25 cellular contexts compared by ENCODE assay signal in genomic region chr15:78424673-78425072, GRCh38.
"Had no signal": no experiment of that assay in that cellular context is flagged by ENCODE, and none has a peak within 500 bp of the region (broad histone marks: within the 10 kb centered on the region; RNA-seq: fewer than 3 reads in every experiment).

No MANE protein-coding gene starts in this region.

- H3K4me1 ChIP-seq: neural progenitor cell, parathyroid adenoma, psoas muscle, testis, tibial artery, upper lobe of right lung, uterus had no signal

- DNase-seq: natural killer cell; occipital lobe; ovary; posterior cingulate gyrus; psoas muscle; right cardiac atrium; right lobe of liver; sigmoid colon; small intestine; stimulated activated CD4-positive, alpha-beta T cell treated with anti-CD3 and anti-CD28 coated beads, Interleukin-15, amount 100 ng/mL, for 24 hours; stimulated activated CD4-positive, alpha-beta T cell treated with anti-CD3 and anti-CD28 coated beads, Interleukin-2, amount 100 ng/mL, for 24 hours; stimulated activated CD4-positive, alpha-beta T cell treated with anti-CD3 and anti-CD28 coated beads, Interleukin-2, amount 100 ng/mL, for 48 hours; stimulated activated CD4-positive, alpha-beta T cell treated with anti-CD3 and anti-CD28 coated beads, Interleukin-4, amount 100 ng/mL, for 24 hours; stimulated activated naive B cell treated with anti-CD40 and anti-IgM and Interleukin-4, amounts not matched to agents 10 μg/mL and 1 μg/mL and 100 μg/mL, for 72 hours; stimulated activated naive CD4-positive, alpha-beta T cell treated with Interleukin-2 at 50 U/mL for 16 hours; stomach; testis; tibial artery; transverse colon; upper lobe of right lung; uterus had no signal

- H3K27ac ChIP-seq: neural progenitor cell, ovary, parathyroid adenoma, psoas muscle, right lobe of liver, sigmoid colon, stomach, suprapubic skin, testis, tibial artery, transverse colon, upper lobe of right lung, uterus had no signal

- H3K9me3 ChIP-seq: ovary, psoas muscle, right lobe of liver, sigmoid colon, stomach, suprapubic skin, testis, tibial artery, transverse colon, upper lobe of right lung, uterus had no signal

- H3K27me3 ChIP-seq: ovary, right lobe of liver, suprapubic skin, testis, transverse colon, upper lobe of right lung, uterus had no signal

- H3K36me3 ChIP-seq: neural progenitor cell, ovary, right lobe of liver, sigmoid colon, stomach, suprapubic skin, tibial artery, transverse colon, upper lobe of right lung, uterus had no signal

- H3K4me3 ChIP-seq: neural progenitor cell, ovary, psoas muscle, right lobe of liver, sigmoid colon, stomach, suprapubic skin, testis, tibial artery, transverse colon, upper lobe of right lung, uterus had no signal

- ATAC-seq: natural killer cell; psoas muscle; right cardiac atrium; right lobe of liver; stimulated activated effector memory CD8-positive, alpha-beta T cell treated with anti-CD3 and anti-CD28 coated beads, Interleukin-12 subunit alpha, Interleukin-12 subunit beta, amount 100 ng/mL, for 72 hours; stimulated activated naive B cell treated with anti-CD40 and anti-IgM and Interleukin-4, amounts not matched to agents 10 μg/mL and 1 μg/mL and 100 μg/mL, for 72 hours; upper lobe of right lung had no signal
